Comparison of ENCODE assay signal across 8 cellular contexts in the genomic region with DNA sequence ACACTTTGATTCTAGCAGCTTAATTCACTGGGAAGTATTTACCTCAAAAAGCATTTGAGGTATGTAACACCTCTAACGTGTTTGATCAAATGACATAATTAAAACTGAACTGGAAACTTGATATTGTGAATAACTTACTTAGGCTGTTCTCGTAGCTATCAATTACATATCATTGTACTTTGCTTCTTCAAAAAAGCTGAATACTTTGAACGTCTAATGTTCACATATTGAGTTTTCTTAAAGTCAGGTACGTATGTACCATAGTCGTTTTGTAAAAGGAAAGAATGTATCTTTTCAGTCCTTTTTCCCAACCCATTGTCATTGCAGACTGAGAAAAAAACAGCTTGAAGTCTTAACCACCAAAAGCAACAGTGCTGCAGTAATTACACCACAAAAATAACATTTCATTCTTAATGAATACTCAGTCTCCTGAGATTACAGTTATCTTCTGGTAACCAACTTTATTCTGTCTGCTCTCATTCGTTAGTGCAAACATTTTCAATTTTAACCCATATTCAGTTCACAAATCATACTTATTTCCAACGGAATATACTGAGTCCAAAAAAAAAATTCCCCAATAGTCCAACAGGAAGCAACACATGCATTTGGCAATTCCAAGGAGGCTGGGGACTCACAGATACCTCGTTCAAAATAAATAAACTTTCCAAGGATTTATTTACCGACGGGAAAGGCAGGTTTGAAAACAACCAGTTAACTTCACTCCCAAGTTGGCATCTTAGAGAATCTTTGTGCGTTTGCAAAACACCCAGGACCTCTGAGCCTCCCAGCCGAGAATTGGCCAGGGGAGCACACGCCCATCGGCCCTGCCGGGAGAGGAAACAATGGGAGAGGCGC. TPM values are rescaled to one million over a fixed set of nuclear protein-coding genes. Genes with fewer than 3 reads are reported as not detected.
A peak's percentile ranks its signal among the peaks of the same experiment; 100 is the strongest.
DNase-seq lines count a peak whose midpoint lies in the region; ATAC-seq and TF ChIP-seq lines count a peak whose summit lies in the region.

No MANE protein-coding gene starts in this region.

- DNase-seq in BJ (ENCODE audit: low read depth) (no peak), Peyer's patch (no peak), osteocyte (ENCODE audit: extremely low spot score, unreplicated experiment) (no peak), GM19238 (ENCODE audit: insufficient read length, low spot score) (no peak)

- H3K9me3 Mint-ChIP-seq in osteocyte (ENCODE audit: unreplicated experiment), result no peaks in the 10 kb centered on the region

- 21% methylated on average over 16 of the region's 16 CpGs for WGBS in esophagus, 2 donors

- H3K9me3 ChIP-seq in Peyer's patch (no peaks in the 10 kb centered on the region), esophagus (ENCODE audit: control insufficient read depth in 2 of 2, insufficient read depth in 1 of 2, low read depth in 1 of 2, low read length in 1 of 2) (no peaks in the 10 kb centered on the region)

- H3K27me3 ChIP-seq in BJ (ENCODE audit: control insufficient read depth, insufficient read depth, low read length) (peaks cover 5% of the 10 kb centered on the region), Peyer's patch (no peaks in the 10 kb centered on the region), esophagus (ENCODE audit: control insufficient read depth in 1 of 2, insufficient read depth in 2 of 2, low read length in 2 of 2) (peaks cover 0 to 3% of the 10 kb centered on the region in 2 donors)

- H3K27ac Mint-ChIP-seq in osteocyte (ENCODE audit: unreplicated experiment), result peak overlapping the region; percentile 80

- H3K4me1 ChIP-seq in Peyer's patch, result peaks cover 0 to 10% (median 2%) of the 10 kb centered on the region in 4 donors
- H3K4me1 ChIP-seq in esophagus (ENCODE audit: control insufficient read depth in 2 of 2, insufficient read depth in 2 of 2, low read length in 1 of 2), result no peaks in the 10 kb centered on the region

- H3K27ac ChIP-seq in Peyer's patch (peak overlapping the region in 3 of 4 donors; percentile 69 to 84 (median 76)), esophagus (ENCODE audit: low read depth in 2 of 2, low read length in 1 of 2) (peak overlapping the region; percentile 29 to 87)

- peak overlapping the region; percentile 89 for H3K4me3 Mint-ChIP-seq in osteocyte (ENCODE audit: unreplicated experiment)

- peaks cover 31% of the 10 kb centered on the region for H3K27me3 Mint-ChIP-seq in osteocyte (ENCODE audit: unreplicated experiment)

- ATAC-seq in GM21619 (IDR thresholded peaks at IDR 0.05; ENCODE audit: unreplicated experiment) (peak; percentile 7), HG02938 (IDR thresholded peaks at IDR 0.05; ENCODE audit: unreplicated experiment) (no peak), HG03457 (IDR thresholded peaks at IDR 0.05; ENCODE audit: unreplicated experiment) (no peak)

- TF ChIP-seq CTCF in BJ (IDR thresholded peaks at IDR 0.05; ENCODE audit: insufficient read depth, low read depth, low read length) (no peak), Peyer's patch (IDR thresholded peaks at IDR 0.05) (no peak), osteocyte (IDR thresholded peaks at IDR 0.05) (no peak)

- TF ChIP-seq POLR2A in Peyer's patch (IDR thresholded peaks at IDR 0.05), result no peak

- peaks cover 14% of the 10 kb centered on the region for H3K4me1 Mint-ChIP-seq in osteocyte (ENCODE audit: unreplicated experiment)

- H3K36me3 ChIP-seq in BJ (ENCODE audit: control insufficient read depth, insufficient read depth, low read length), result no peaks in the 10 kb centered on the region
- H3K36me3 ChIP-seq in Peyer's patch, result no peaks in the 10 kb centered on the region
- H3K36me3 ChIP-seq in esophagus (ENCODE audit: control insufficient read depth in 2 of 2, insufficient read depth in 2 of 2, low read length in 1 of 2), result no peaks in the 10 kb centered on the region

- H3K36me3 Mint-ChIP-seq in osteocyte (ENCODE audit: unreplicated experiment), result peaks cover 2% of the 10 kb centered on the region

- CTCF ChIA-PET in BJ (lab: Yijun Ruan, JAX), result interaction anchor here (0.6 to 1.2 kb wide), 3 partner anchors 13 to 250 kb away, joined by 3 to 4 read pairs (median 4); no protein-coding TSS in a partner anchor

- H3K4me3 ChIP-seq in BJ (ENCODE audit: low read depth, low read length) (peak overlapping the region; percentile 79), Peyer's patch (peak overlapping the region; percentile 60 to 81 (median 64)), esophagus (ENCODE audit: low read depth in 1 of 2, low read length in 2 of 2) (peak overlapping the region in 1 of 2 donors; percentile 69)

- POLR2A ChIA-PET in BJ (lab: Charles Lee), result no interaction called here

RNA-seq across cellular contexts. Expression of a gene that starts 1.1 kb away (rescaled TPM):
- polyA plus RNA-seq in BJ (2011; rRNA removed), result 93.0 and 167 TPM in 2 replicates
- polyA minus RNA-seq in BJ (2011; rRNA and poly(A)+ RNA removed), result 52.2 and 52.8 TPM in 2 replicates
- 10 to 100 TPM in 2 of 4 donors, 1 to 10 TPM in 2; 3.4 to 60.2 (median 7.1) TPM for total RNA-seq in Peyer's patch
- polyA plus RNA-seq in esophagus, result 1 to 10 TPM; 1.1 to 3.2 TPM
- 22.3 and 23.7 TPM in 2 replicates for total RNA-seq in osteocyte
